In the genomic region with DNA sequence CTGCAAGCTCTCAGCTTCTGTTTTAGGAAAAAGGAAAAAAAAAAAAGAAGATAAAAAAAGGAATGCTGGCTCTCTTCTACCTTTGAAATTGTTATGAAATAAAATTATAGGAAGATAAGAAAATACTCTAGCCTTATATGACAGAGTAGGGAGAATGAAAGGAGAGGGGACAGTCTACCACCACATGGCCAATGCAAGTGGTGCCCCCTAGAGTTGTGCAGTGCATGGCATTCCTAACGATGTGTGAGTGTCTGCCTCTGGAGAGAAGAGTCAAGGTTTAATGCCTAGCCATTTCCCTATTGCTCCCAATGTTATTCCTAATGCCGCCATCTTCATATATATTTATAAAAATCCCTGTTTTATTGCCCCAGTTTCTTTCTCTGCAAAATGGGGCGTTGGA, we compare ENCODE assay signal across 15 cellular contexts.
A peak's percentile ranks its signal among the peaks of the same experiment; 100 is the strongest.
DNase-seq lines count a peak whose midpoint lies in the region; ATAC-seq and TF ChIP-seq lines count a peak whose summit lies in the region.
"Had no signal": no experiment of that assay in that cellular context is flagged by ENCODE, and none has a peak within 500 bp of the region (broad histone marks: within the 10 kb centered on the region; RNA-seq: fewer than 3 reads in every experiment).

No MANE protein-coding gene starts in this region.

- H3K4me1 ChIP-seq in H9 (ENCODE audit: insufficient read depth, low read length), result no peaks in the 10 kb centered on the region

- no peak overlapping the region for H3K18ac ChIP-seq in H9 (ENCODE audit: insufficient read length, low read depth, low read length)

- no peak overlapping the region for H3K56ac ChIP-seq in H9 (ENCODE audit: insufficient read length, low read depth, low read length)

- H3K9ac ChIP-seq in H9 (ENCODE audit: extremely low read depth, insufficient read length, low read length), result no peak overlapping the region

- H2BK15ac ChIP-seq in H9 (ENCODE audit: low read depth, low read length), result no peak overlapping the region

- H4K5ac ChIP-seq in H9 (ENCODE audit: insufficient read length, low read depth, low read length), result no peak overlapping the region

- no peak overlapping the region for H2BK12ac ChIP-seq in H9 (ENCODE audit: insufficient read length, low read depth, low read length)

- no peaks in the 10 kb centered on the region for H3K23me2 ChIP-seq in H9 (ENCODE audit: insufficient read length, low read depth, low read length, poor library complexity, severe bottlenecking)

- H4K91ac ChIP-seq in H9 (ENCODE audit: insufficient read length, low read depth, low read length), result no peak overlapping the region

- no peak overlapping the region for H2BK120ac ChIP-seq in H9 (ENCODE audit: low read depth, low read length, poor library complexity, severe bottlenecking)

- TF ChIP-seq CTCF in H9 (conservative IDR thresholded peaks at IDR 0.05), result peak; percentile 62
- TF ChIP-seq CTCF in WERI-Rb-1 (IDR thresholded peaks at IDR 0.05; ENCODE audit: low read depth, low read length), result peak; percentile 8; the same call in 1 of the 2 replicates
- peak; percentile 51 for TF ChIP-seq CTCF in type B pancreatic cell (conservative IDR thresholded peaks at IDR 0.05)

- no peak overlapping the region for H2AFZ ChIP-seq in H9 (ENCODE audit: low read length)

- H3K9me3 ChIP-seq in H9 (ENCODE audit: control insufficient read depth, low read depth, low read length) (no peaks in the 10 kb centered on the region), WERI-Rb-1 (ENCODE audit: severe bottlenecking) (no peaks in the 10 kb centered on the region)

- no peaks in the 10 kb centered on the region for H3K79me1 ChIP-seq in H9 (ENCODE audit: insufficient read depth, low read depth, low read length, poor library complexity, severe bottlenecking)

- H3K4me3 Mint-ChIP-seq in H9 (no peak overlapping the region), type B pancreatic cell (no peak overlapping the region)
- H3K4me3 Mint-ChIP-seq: B cell; CD4-positive, alpha-beta T cell; IgD-negative memory B cell had no signal

- no peak overlapping the region for H3K4me3 ChIP-seq in WERI-Rb-1 (ENCODE audit: low read depth, low read length)

- H3K79me2 ChIP-seq in H9 (ENCODE audit: insufficient read depth, low read length), result no peaks in the 10 kb centered on the region

- no peak overlapping the region for H3K23ac ChIP-seq in H9 (ENCODE audit: insufficient read length, low read depth, low read length)

- H3K36me3 Mint-ChIP-seq in H9 (ENCODE audit: insufficient read depth in 1 of 3, low read depth in 3 of 3), result peaks cover 2 to 13% (median 3%) of the 10 kb centered on the region in 3 experiments; a peak in 5 of 7 replicates
- no peaks in the 10 kb centered on the region for H3K36me3 Mint-ChIP-seq in type B pancreatic cell
- H3K36me3 Mint-ChIP-seq: IgD-negative memory B cell had no signal

- no peaks in the 10 kb centered on the region for H4K20me1 ChIP-seq in H9 (ENCODE audit: control insufficient read depth, insufficient read depth, insufficient read length)

- H3K9me3 Mint-ChIP-seq in H9, result peaks cover 9 to 11% of the 10 kb centered on the region in 2 experiments; a peak in 4 of 5 replicates
- no peaks in the 10 kb centered on the region for H3K9me3 Mint-ChIP-seq in type B pancreatic cell

- no peaks in the 10 kb centered on the region for H3K27me3 ChIP-seq in H9 (ENCODE audit: insufficient read depth, low read length)
- H3K27me3 ChIP-seq in WERI-Rb-1 (ENCODE audit: insufficient read depth, low read depth, severe bottlenecking), result peaks cover 46% of the 10 kb centered on the region

- no peak overlapping the region for H3K14ac ChIP-seq in H9 (ENCODE audit: insufficient read depth, low read length)

- no peak for ATAC-seq in GM21717 (IDR thresholded peaks at IDR 0.05; ENCODE audit: unreplicated experiment)

- no CpG with 5 or more reads among the region's 3 CpGs for WGBS in H9 (ENCODE audit: extremely low coverage, insufficient read length, low lambda C conversion rate)

- H2AK5ac ChIP-seq in H9 (ENCODE audit: insufficient read length, low read length), result no peak overlapping the region

- no peak overlapping the region for H4K8ac ChIP-seq in H9 (replicated peaks; ENCODE audit: insufficient read length, low read depth, low read length)

- H3K27ac ChIP-seq in H9 (ENCODE audit: insufficient read length, low read depth, low read length) (no peak overlapping the region), WERI-Rb-1 (no peak overlapping the region)

- DNase-seq in H9, result no peak
- DNase-seq in WERI-Rb-1, result no peak
- peak; percentile 15 for DNase-seq in inferior parietal cortex (ENCODE audit: extremely low spot score)
- DNase-seq in type B pancreatic cell (ENCODE audit: extremely low spot score, unreplicated experiment), result no peak
- DNase-seq in DMS 273 (lab: John Stamatoyannopoulos, UW; ENCODE audit: unreplicated experiment), result no peak
- no peak for DNase-seq in iPS-NIHi7 (ENCODE audit: extremely low spot score)
- DNase-seq: C1 segment of cervical spinal cord; Calu3; CD4-positive, alpha-beta T cell; DMS79; EL; H7 had no signal

- H3K4me2 ChIP-seq in H9 (ENCODE audit: insufficient read depth, insufficient read length, low read length), result no peak overlapping the region

- peaks cover 19 to 38% of the 10 kb centered on the region in 2 experiments for H3K4me1 Mint-ChIP-seq in H9
- H3K4me1 Mint-ChIP-seq in type B pancreatic cell (ENCODE audit: unreplicated experiment), result no peaks in the 10 kb centered on the region
- H3K4me1 Mint-ChIP-seq: B cell, IgD-negative memory B cell had no signal

- H3T11ph ChIP-seq in H9 (ENCODE audit: low read length), result no peak overlapping the region

- H3K27me3 Mint-ChIP-seq in H9 (ENCODE audit: low read depth), result no peaks in the 10 kb centered on the region
- peaks cover 3% of the 10 kb centered on the region for H3K27me3 Mint-ChIP-seq in type B pancreatic cell
- H3K27me3 Mint-ChIP-seq: B cell; CD4-positive, alpha-beta T cell; IgD-negative memory B cell had no signal

- no peaks in the 10 kb centered on the region for H3K36me3 ChIP-seq in WERI-Rb-1

- no peak overlapping the region for H2BK20ac ChIP-seq in H9 (ENCODE audit: low read depth, low read length, poor library complexity, severe bottlenecking)

- H2BK5ac ChIP-seq in H9 (ENCODE audit: insufficient read length, low read length), result no peak overlapping the region

- no peak overlapping the region for H3K4ac ChIP-seq in H9 (ENCODE audit: low read depth, low read length)

- H3K27ac Mint-ChIP-seq in H9 (0 out of 7 replicates have a peak overlapping the region, but pooled peaks of 1 of the 3 experiments have one; percentile 32), type B pancreatic cell (no peak overlapping the region)
- H3K27ac Mint-ChIP-seq: B cell; CD4-positive, alpha-beta T cell; IgD-negative memory B cell had no signal

Comparison
In these comparisons a context has a peak if more than half of its experiments do, and no peak if none do; other contexts are left out.
1. CTCF ChIP-seq: peak in every context shown above with its lines; median percentile 62 in H9; 51 in type B pancreatic cell; 8 in WERI-Rb-1.